Comparison of ENCODE assay signal across 23 cellular contexts in the genomic region with DNA sequence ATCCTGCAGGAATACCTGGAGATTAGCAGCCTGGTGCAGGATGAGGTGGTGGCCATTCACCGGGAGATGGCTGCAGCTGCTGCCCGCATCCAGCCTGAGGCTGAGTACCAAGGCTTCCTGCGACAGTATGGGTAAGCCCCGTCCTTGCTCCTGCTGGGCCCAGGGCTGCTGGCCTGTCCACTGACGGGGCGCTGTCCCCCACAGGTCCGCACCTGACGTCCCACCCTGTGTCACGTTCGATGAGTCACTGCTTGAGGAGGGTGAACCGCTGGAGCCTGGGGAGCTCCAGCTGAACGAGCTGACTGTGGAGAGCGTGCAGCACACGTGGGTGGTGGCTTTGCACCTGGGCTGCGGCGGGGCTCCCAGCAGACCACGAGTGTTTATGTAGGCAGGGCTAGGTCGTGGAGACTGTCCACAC. TPM values are rescaled to one million over a fixed set of nuclear protein-coding genes. Genes with fewer than 3 reads are reported as not detected.
DNase-seq lines count a peak whose midpoint lies in the region; ATAC-seq and TF ChIP-seq lines count a peak whose summit lies in the region.
"Had no signal": no experiment of that assay in that cellular context is flagged by ENCODE, and none has a peak within 500 bp of the region (broad histone marks: within the 10 kb centered on the region; RNA-seq: fewer than 3 reads in every experiment).

No MANE protein-coding gene starts in this region.

- peaks cover 0 to 43% (median 0%) of the 10 kb centered on the region in 3 donors for H3K36me3 ChIP-seq in Peyer's patch
- no peaks in the 10 kb centered on the region; the same call in 1 of the 2 replicates for H3K36me3 ChIP-seq in PC-3 (ENCODE audit: low read depth, low read length)
- H3K36me3 ChIP-seq: cardiac muscle cell, MG63 had no signal

- H3K4me1 ChIP-seq in Peyer's patch = peaks cover 0 to 16% (median 15%) of the 10 kb centered on the region in 4 donors
- H3K4me1 ChIP-seq in PC-3 (ENCODE audit: insufficient read depth, low read length) = no peaks in the 10 kb centered on the region

- no peaks in the 10 kb centered on the region for H3K9me3 ChIP-seq in Peyer's patch
- H3K9me3 ChIP-seq in PC-3 (ENCODE audit: low read length) = no peaks in the 10 kb centered on the region
- H3K9me3 ChIP-seq: adrenal gland, gastroesophageal sphincter, HAP-1, MG63, right atrium auricular region, thoracic aorta had no signal

- no peak overlapping the region for H3K4me3 Mint-ChIP-seq in CD14-positive monocyte
- peak overlapping the region in 1 of 5 donors; percentile 43 for H3K4me3 Mint-ChIP-seq in immature natural killer cell
- no peak overlapping the region for H3K4me3 Mint-ChIP-seq in activated naive CD4-positive, alpha-beta T cell treated with anti-CD3 and anti-CD28 coated beads for 36 hours
- H3K4me3 Mint-ChIP-seq: activated B cell treated with CpG ODN at 0.5 μM for 24 hours; activated CD4-positive, alpha-beta memory T cell treated with anti-CD3 and anti-CD28 coated beads, Interleukin-2, amount 10 ng/mL, durations not matched to agents 7 days and 5 days; memory B cell; stimulated activated naive B cell treated with anti-CD40 and anti-IgM and Interleukin-4, amounts not matched to agents 10 μg/mL and 1 μg/mL and 100 μg/mL, for 72 hours had no signal

- no peaks in the 10 kb centered on the region for H4K20me1 ChIP-seq in PC-3 (ENCODE audit: low read length)

- BruUV-seq in PC-3 (replicated peaks; lab: Mats Ljungman, UMichigan) = no TSS peak

- POLR2A ChIA-PET in PC-3 (lab: Charles Lee; ENCODE audit: unreplicated experiment) = interaction anchor here (0.6 kb wide), 1 partner anchor 786 kb away, joined by 4 read pairs; no protein-coding TSS in a partner anchor

- no peak overlapping the region for H3K4me3 ChIP-seq in Peyer's patch
- H3K4me3 ChIP-seq in PC-3 (ENCODE audit: low read length) = no peak overlapping the region
- H3K4me3 ChIP-seq: adrenal gland, cardiac muscle cell, gastroesophageal sphincter, HAP-1, MG63, right atrium auricular region, thoracic aorta had no signal

- H3K4me1 Mint-ChIP-seq in CD14-positive monocyte = peaks cover 30% of the 10 kb centered on the region
- H3K4me1 Mint-ChIP-seq in immature natural killer cell = peaks cover 30 to 32% of the 10 kb centered on the region in 2 donors
- peaks cover 13% of the 10 kb centered on the region for H3K4me1 Mint-ChIP-seq in activated naive CD4-positive, alpha-beta T cell treated with anti-CD3 and anti-CD28 coated beads for 36 hours (ENCODE audit: low read depth)

- H3K36me3 Mint-ChIP-seq in CD14-positive monocyte = peaks cover 54 to 81% of the 10 kb centered on the region in 2 donors
- H3K36me3 Mint-ChIP-seq in immature natural killer cell = peaks cover 3 to 8% (median 8%) of the 10 kb centered on the region in 3 donors
- H3K36me3 Mint-ChIP-seq in activated naive CD4-positive, alpha-beta T cell treated with anti-CD3 and anti-CD28 coated beads for 36 hours (ENCODE audit: low read depth) = no peaks in the 10 kb centered on the region

- H3K27me3 ChIP-seq in Peyer's patch = no peaks in the 10 kb centered on the region
- H3K27me3 ChIP-seq in PC-3 (ENCODE audit: low read length) = no peaks in the 10 kb centered on the region
- H3K27me3 ChIP-seq: adrenal gland, cardiac muscle cell, gastroesophageal sphincter, MG63, right atrium auricular region had no signal

- H3F3A ChIP-seq in PC-3 (ENCODE audit: low read length, unreplicated experiment) = no peaks in the 10 kb centered on the region

- H2AFZ ChIP-seq in PC-3 (ENCODE audit: low read length) = no peak overlapping the region

- no peak overlapping the region for H3K4me2 ChIP-seq in PC-3 (ENCODE audit: low read length)

- no peak overlapping the region for H3K27ac ChIP-seq in Peyer's patch
- no peak overlapping the region for H3K27ac ChIP-seq in PC-3 (ENCODE audit: low read length)
- H3K27ac ChIP-seq: adrenal gland, cardiac muscle cell, gastroesophageal sphincter, right atrium auricular region, thoracic aorta had no signal

- H3K27ac Mint-ChIP-seq in CD14-positive monocyte (peak overlapping the region in 3 of 7 donors; percentile 36 to 40 (median 37)), immature natural killer cell (no peak overlapping the region)
- H3K27ac Mint-ChIP-seq in activated naive CD4-positive, alpha-beta T cell treated with anti-CD3 and anti-CD28 coated beads for 36 hours = no peak overlapping the region
- H3K27ac Mint-ChIP-seq: activated B cell treated with CpG ODN at 0.5 μM for 24 hours; activated CD4-positive, alpha-beta memory T cell treated with anti-CD3 and anti-CD28 coated beads, Interleukin-2, amount 10 ng/mL, durations not matched to agents 7 days and 5 days; activated T-helper 2 cell treated with anti-CD3 and anti-CD28 coated beads, Interferon-gamma antibody, Interleukin-2, Interleukin-4, amounts not matched to agents 10 μg/mL and 5 μg/mL and 100 μg/mL, durations not matched to agents 14 hours and 24 hours and 36 hours; memory B cell; stimulated activated naive B cell treated with anti-CD40 and anti-IgM and Interleukin-4, amounts not matched to agents 10 μg/mL and 1 μg/mL and 100 μg/mL, for 72 hours had no signal

- peak; percentile 44 for DNase-seq in CD14-positive monocyte (ENCODE audit: low spot score)
- peak; percentile 49 to 70 (median 55) for DNase-seq in Peyer's patch
- peak in 2 of 3 donors; percentile 52 to 59 for DNase-seq in immature natural killer cell
- DNase-seq in PC-3 = no peak
- no peak for DNase-seq in activated naive CD4-positive, alpha-beta T cell treated with anti-CD3 and anti-CD28 coated beads for 36 hours
- no peak for DNase-seq in dedifferentiated amniotic fluid mesenchymal stem cell (ENCODE audit: extremely low spot score)
- DNase-seq: activated B cell treated with CpG ODN at 0.5 μM for 24 hours; activated CD4-positive, alpha-beta memory T cell treated with anti-CD3 and anti-CD28 coated beads, Interleukin-2, amount 10 ng/mL, durations not matched to agents 7 days and 5 days; adrenal gland; DMS53; effector CD4-positive, alpha-beta T cell; MG63; NCI-H1694; stimulated activated naive B cell treated with anti-CD40 and anti-IgM and Interleukin-4, amounts not matched to agents 10 μg/mL and 1 μg/mL and 100 μg/mL, for 72 hours had no signal

- TF ChIP-seq POLR2A in Peyer's patch (IDR thresholded peaks at IDR 0.05) = no peak

- peaks cover 0 to 1% (median 0%) of the 10 kb centered on the region in 3 donors for H3K27me3 Mint-ChIP-seq in CD14-positive monocyte (ENCODE audit: low read depth in 3 of 3)
- peaks cover 5 to 8% (median 6%) of the 10 kb centered on the region in 3 donors for H3K27me3 Mint-ChIP-seq in immature natural killer cell (ENCODE audit: low read depth in 3 of 3)
- H3K27me3 Mint-ChIP-seq in activated naive CD4-positive, alpha-beta T cell treated with anti-CD3 and anti-CD28 coated beads for 36 hours (ENCODE audit: low read depth) = peaks cover 3% of the 10 kb centered on the region
- H3K27me3 Mint-ChIP-seq: activated B cell treated with CpG ODN at 0.5 μM for 24 hours; activated CD4-positive, alpha-beta memory T cell treated with anti-CD3 and anti-CD28 coated beads, Interleukin-2, amount 10 ng/mL, durations not matched to agents 7 days and 5 days; memory B cell; stimulated activated naive B cell treated with anti-CD40 and anti-IgM and Interleukin-4, amounts not matched to agents 10 μg/mL and 1 μg/mL and 100 μg/mL, for 72 hours had no signal

- TF ChIP-seq CTCF in CD14-positive monocyte (IDR thresholded peaks at IDR 0.05) (no peak), Peyer's patch (IDR thresholded peaks at IDR 0.05) (no peak), PC-3 (conservative IDR thresholded peaks at IDR 0.05; ENCODE audit: low read depth, low read length) (no peak)

- H3K79me2 ChIP-seq in PC-3 (ENCODE audit: low read length) = no peaks in the 10 kb centered on the region

- no peaks in the 10 kb centered on the region for H3K9me3 Mint-ChIP-seq in CD14-positive monocyte
- no peaks in the 10 kb centered on the region for H3K9me3 Mint-ChIP-seq in immature natural killer cell
- no peaks in the 10 kb centered on the region for H3K9me3 Mint-ChIP-seq in activated naive CD4-positive, alpha-beta T cell treated with anti-CD3 and anti-CD28 coated beads for 36 hours
- H3K9me3 Mint-ChIP-seq: activated B cell treated with CpG ODN at 0.5 μM for 24 hours; activated CD4-positive, alpha-beta memory T cell treated with anti-CD3 and anti-CD28 coated beads, Interleukin-2, amount 10 ng/mL, durations not matched to agents 7 days and 5 days; activated T-helper 2 cell treated with anti-CD3 and anti-CD28 coated beads, Interferon-gamma antibody, Interleukin-2, Interleukin-4, amounts not matched to agents 10 μg/mL and 5 μg/mL and 100 μg/mL, durations not matched to agents 14 hours and 24 hours and 36 hours; memory B cell; stimulated activated naive B cell treated with anti-CD40 and anti-IgM and Interleukin-4, amounts not matched to agents 10 μg/mL and 1 μg/mL and 100 μg/mL, for 72 hours had no signal

- H3K9ac ChIP-seq in PC-3 (ENCODE audit: low read length) = no peak overlapping the region

- CTCF ChIA-PET in PC-3 (lab: Charles Lee) = no interaction called here
- CTCF ChIA-PET in activated naive CD4-positive, alpha-beta T cell treated with anti-CD3 and anti-CD28 coated beads for 36 hours (lab: Charles Lee) = interaction anchor here (0.6 to 1.2 kb wide), 3 partner anchors 8 to 45 kb away, joined by 3 read pairs; a partner anchor contains a TSS

- no peaks in the 10 kb centered on the region for H3K9me2 ChIP-seq in PC-3 (replicated peaks; ENCODE audit: low read length)

- intact Hi-C loops in CD14-positive monocyte (cut with micrococcal nuclease) (loop anchor here (5.0 to 10.0 kb wide), 2 partner anchors 175 to 187 kb away; a partner anchor contains a TSS), PC-3 (cut with micrococcal nuclease) (loop anchor here (5.0 kb wide), 1 partner anchor 172 kb away; a partner anchor contains a TSS)
- intact Hi-C loops in activated naive CD4-positive, alpha-beta T cell treated with anti-CD3 and anti-CD28 coated beads for 36 hours (cut with micrococcal nuclease) = loop anchor here (5.0 kb wide), 1 partner anchor 197 kb away; no protein-coding TSS in a partner anchor

- no peak; the same call in 1 of the 2 replicates for ATAC-seq in PC-3
- ATAC-seq: esophagus mucosa; gastroesophageal sphincter; Panc1; stimulated activated naive B cell treated with anti-CD40 and anti-IgM and Interleukin-4, amounts not matched to agents 10 μg/mL and 1 μg/mL and 100 μg/mL, for 72 hours had no signal

RNA-seq across cellular contexts. Expression of a gene that starts 5.0 kb away (rescaled TPM):
- polyA plus RNA-seq in CD14-positive monocyte (100 to 1,000 TPM; 140 to 157 TPM), immature natural killer cell (10 to 100 TPM; 28.6 to 73.2 (median 53.5) TPM)
- total RNA-seq in Peyer's patch (10 to 100 TPM in 3 of 4 donors, 1 to 10 TPM in 1; 4.7 to 37.1 (median 20.5) TPM), PC-3 (2014; rRNA removed) (2.8 and 11.5 TPM in 2 replicates)
- 10 to 100 TPM; 22.6 to 24.2 TPM for total RNA-seq in activated naive CD4-positive, alpha-beta T cell treated with anti-CD3 and anti-CD28 coated beads for 36 hours

RNA-seq across cellular contexts. Expression of a gene that starts 13.8 kb away (rescaled TPM):
- 1 to 10 TPM; 6.6 to 7.3 TPM for polyA plus RNA-seq in CD14-positive monocyte
- total RNA-seq in Peyer's patch = 100 to 1,000 TPM in 3 of 4 donors, 10 to 100 TPM in 1; 76.2 to 188 (median 141) TPM
- polyA plus RNA-seq in immature natural killer cell = 1 to 10 TPM; 4.1 to 7.4 (median 5.4) TPM
- total RNA-seq in PC-3 (2014; rRNA removed) = 19.8 and 26.3 TPM in 2 replicates
- total RNA-seq in activated naive CD4-positive, alpha-beta T cell treated with anti-CD3 and anti-CD28 coated beads for 36 hours = 100 to 1,000 TPM; 139 to 141 TPM

RNA-seq across cellular contexts. Expression of a gene that starts 20.9 kb away (rescaled TPM):
- 10 to 100 TPM in 1 of 2 donors, 1 to 10 TPM in 1; 6.5 to 14.3 TPM for polyA plus RNA-seq in CD14-positive monocyte
- total RNA-seq in Peyer's patch = 10 to 100 TPM; 53.6 to 76.7 (median 70.1) TPM
- 10 to 100 TPM; 18.2 to 22.8 (median 20.8) TPM for polyA plus RNA-seq in immature natural killer cell
- 39.1 and 44.2 TPM in 2 replicates for total RNA-seq in PC-3 (2014; rRNA removed)
- 100 to 1,000 TPM; 443 to 448 TPM for total RNA-seq in activated naive CD4-positive, alpha-beta T cell treated with anti-CD3 and anti-CD28 coated beads for 36 hours

RNA-seq across cellular contexts. Expression of a gene that starts 43.0 kb away (rescaled TPM):
- polyA plus RNA-seq in CD14-positive monocyte (10 to 100 TPM; 14.8 to 19.7 TPM), immature natural killer cell (10 to 100 TPM; 25.5 to 33.1 (median 32.1) TPM)
- total RNA-seq in Peyer's patch (10 to 100 TPM; 16.5 to 35.6 (median 23.4) TPM), PC-3 (2014; rRNA removed) (18.5 and 19.6 TPM in 2 replicates)
- total RNA-seq in activated naive CD4-positive, alpha-beta T cell treated with anti-CD3 and anti-CD28 coated beads for 36 hours = 10 to 100 TPM; 49.8 to 51.3 TPM

RNA-seq across cellular contexts. Expression of a gene that starts 45.8 kb away (rescaled TPM):
- polyA plus RNA-seq in CD14-positive monocyte (10 to 100 TPM; 30.4 to 42.6 TPM), immature natural killer cell (10 to 100 TPM; 54.9 to 74.4 (median 59.3) TPM)
- total RNA-seq in Peyer's patch (10 to 100 TPM; 45.6 to 78.4 (median 55.3) TPM), PC-3 (2014; rRNA removed) (68.4 and 73.7 TPM in 2 replicates)
- 10 to 100 TPM; 69.9 to 70.8 TPM for total RNA-seq in activated naive CD4-positive, alpha-beta T cell treated with anti-CD3 and anti-CD28 coated beads for 36 hours

Comparison
In these comparisons a context has a peak if more than half of its experiments do, and no peak if none do; other contexts are left out.
1. DNase-seq: peak in CD14-positive monocyte (single experiment), Peyer's patch (3 of 3) and immature natural killer cell (2 of 3); none in PC-3 (single experiment), activated naive CD4-positive, alpha-beta T cell treated with anti-CD3 and anti-CD28 coated beads for 36 hours (single experiment) and dedifferentiated amniotic fluid mesenchymal stem cell (single experiment).